In the genomic region with DNA sequence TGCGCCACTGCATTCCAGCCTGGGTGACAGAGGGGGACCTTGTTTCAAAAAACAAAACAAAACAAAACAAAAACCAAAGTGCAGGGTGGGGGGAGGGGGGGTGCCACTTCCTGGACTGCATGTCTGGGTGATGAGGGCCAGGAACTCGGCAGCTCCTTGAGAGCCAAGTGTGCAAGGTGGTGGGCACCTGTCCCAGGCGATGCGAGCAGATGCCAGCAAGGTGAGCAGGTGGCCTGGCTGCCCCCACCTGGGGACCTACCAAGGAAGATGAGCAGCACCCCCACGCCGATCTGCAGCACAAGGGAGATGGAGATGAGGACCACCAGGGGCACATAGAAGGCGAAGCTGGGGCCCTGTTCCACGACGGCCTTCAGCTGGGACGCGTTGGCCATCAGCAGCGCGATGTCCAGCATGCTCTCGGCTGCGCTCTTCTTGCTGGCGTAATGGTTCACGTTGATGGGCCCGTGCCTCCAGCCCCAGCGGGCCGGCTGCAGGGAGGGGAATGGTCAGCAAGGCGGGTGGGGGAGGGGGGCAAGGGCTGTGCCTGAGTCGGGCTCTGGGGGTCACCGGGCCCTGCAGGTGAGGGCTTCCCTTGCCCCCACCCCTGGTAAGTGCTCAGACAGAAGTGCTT, we compare ENCODE assay signal across 10 cellular contexts. TPM values are rescaled to one million over a fixed set of nuclear protein-coding genes. Genes with fewer than 3 reads are reported as not detected.
DNase-seq lines count a peak whose midpoint lies in the region; ATAC-seq and TF ChIP-seq lines count a peak whose summit lies in the region.
"Had no signal": no experiment of that assay in that cellular context is flagged by ENCODE, and none has a peak within 500 bp of the region (broad histone marks: within the 10 kb centered on the region; RNA-seq: fewer than 3 reads in every experiment).

No MANE protein-coding gene starts in this region.

- peaks cover 17% of the 10 kb centered on the region for H3K4me1 Mint-ChIP-seq in WTC11

- no peaks in the 10 kb centered on the region for H3K27me3 Mint-ChIP-seq in WTC11 (ENCODE audit: low read depth)

- intact Hi-C loops in right cardiac atrium (cut with DNase I): no loop called here
- intact Hi-C loops in sciatic nerve (cut with DNase I): no loop called here

- CTCF ChIA-PET in WTC11 (lab: Charles Lee): interaction anchor here (1.1 to 2.6 kb wide), 6 partner anchors 11 to 68 kb away, joined by 3 to 17 read pairs (median 7); no protein-coding TSS in a partner anchor

- H3K27me3 ChIP-seq in right cardiac atrium (ENCODE audit: control insufficient read depth, insufficient read depth): no peaks in the 10 kb centered on the region

- no peak overlapping the region for H3K27ac Mint-ChIP-seq in WTC11

- ATAC-seq in WTC11 (no peak), right cardiac atrium (no peak), sciatic nerve (no peak), GM21528 (IDR thresholded peaks at IDR 0.05; ENCODE audit: low FRiP score, unreplicated experiment) (no peak)

- POLR2A ChIA-PET in WTC11 (lab: Charles Lee): no interaction called here

- WGBS in right cardiac atrium: 83% methylated on average over 23 of the region's 23 CpGs

- no peaks in the 10 kb centered on the region for H3K9me3 ChIP-seq in right cardiac atrium (ENCODE audit: control insufficient read depth, low read length)

- peaks cover 8% of the 10 kb centered on the region for H3K4me1 ChIP-seq in right cardiac atrium (ENCODE audit: control insufficient read depth, insufficient read depth, low read length)

- in situ Hi-C loops in G401 (cut with HindIII; ENCODE audit: low sequenced_read_pairs): no loop called here

- no peak overlapping the region for H3K4me3 ChIP-seq in right cardiac atrium (ENCODE audit: low read length)

- DNase-seq in G401 (ENCODE audit: low spot score) (peak; percentile 58), WTC11 (ENCODE audit: low spot score) (no peak), right cardiac atrium (peak in 2 of 3 donors; percentile 43 to 61), sciatic nerve (ENCODE audit: low spot score) (peak; percentile 66), NCI-H510A treated with DMSO at 0.1 percent for 48 hours (lab: John Stamatoyannopoulos, UW) (no peak)
- no peak for DNase-seq in NK-92 treated with Interleukin-12 subunit alpha and Interleukin-12 subunit beta, amount 100 ng/mL, for 24 hours (lab: John Stamatoyannopoulos, UW)
- no peak for DNase-seq in activated CD4-positive, alpha-beta T cell treated with anti-CD3 and anti-CD28 coated beads for 4 hours

- peaks cover 7% of the 10 kb centered on the region for H3K36me3 Mint-ChIP-seq in WTC11

- H3K9me3 Mint-ChIP-seq in WTC11: no peaks in the 10 kb centered on the region

- H3K27ac ChIP-seq in right cardiac atrium (ENCODE audit: low read length): no peak overlapping the region
- H3K27ac ChIP-seq: WERI-Rb-1 had no signal

- no peak for TF ChIP-seq CTCF in WTC11 (IDR thresholded peaks at IDR 0.05)

- H3K4me3 Mint-ChIP-seq in WTC11: no peak overlapping the region

TF ChIP-seq in WTC11, 78 proteins besides CTCF, POLR2A, EP300 and RAD21:
- TF ChIP-seq FOXP1 (CRISPR knock-in tag; IDR thresholded peaks at IDR 0.05; ENCODE audit: borderline replicate concordance): peak; percentile 18; the same call in 1 of the 2 replicates
- no peak for TF ChIP-seq NR3C1 (CRISPR knock-in tag; conservative IDR thresholded peaks at IDR 0.05; ENCODE audit: low read depth)
- TF ChIP-seq, protein P1, sequence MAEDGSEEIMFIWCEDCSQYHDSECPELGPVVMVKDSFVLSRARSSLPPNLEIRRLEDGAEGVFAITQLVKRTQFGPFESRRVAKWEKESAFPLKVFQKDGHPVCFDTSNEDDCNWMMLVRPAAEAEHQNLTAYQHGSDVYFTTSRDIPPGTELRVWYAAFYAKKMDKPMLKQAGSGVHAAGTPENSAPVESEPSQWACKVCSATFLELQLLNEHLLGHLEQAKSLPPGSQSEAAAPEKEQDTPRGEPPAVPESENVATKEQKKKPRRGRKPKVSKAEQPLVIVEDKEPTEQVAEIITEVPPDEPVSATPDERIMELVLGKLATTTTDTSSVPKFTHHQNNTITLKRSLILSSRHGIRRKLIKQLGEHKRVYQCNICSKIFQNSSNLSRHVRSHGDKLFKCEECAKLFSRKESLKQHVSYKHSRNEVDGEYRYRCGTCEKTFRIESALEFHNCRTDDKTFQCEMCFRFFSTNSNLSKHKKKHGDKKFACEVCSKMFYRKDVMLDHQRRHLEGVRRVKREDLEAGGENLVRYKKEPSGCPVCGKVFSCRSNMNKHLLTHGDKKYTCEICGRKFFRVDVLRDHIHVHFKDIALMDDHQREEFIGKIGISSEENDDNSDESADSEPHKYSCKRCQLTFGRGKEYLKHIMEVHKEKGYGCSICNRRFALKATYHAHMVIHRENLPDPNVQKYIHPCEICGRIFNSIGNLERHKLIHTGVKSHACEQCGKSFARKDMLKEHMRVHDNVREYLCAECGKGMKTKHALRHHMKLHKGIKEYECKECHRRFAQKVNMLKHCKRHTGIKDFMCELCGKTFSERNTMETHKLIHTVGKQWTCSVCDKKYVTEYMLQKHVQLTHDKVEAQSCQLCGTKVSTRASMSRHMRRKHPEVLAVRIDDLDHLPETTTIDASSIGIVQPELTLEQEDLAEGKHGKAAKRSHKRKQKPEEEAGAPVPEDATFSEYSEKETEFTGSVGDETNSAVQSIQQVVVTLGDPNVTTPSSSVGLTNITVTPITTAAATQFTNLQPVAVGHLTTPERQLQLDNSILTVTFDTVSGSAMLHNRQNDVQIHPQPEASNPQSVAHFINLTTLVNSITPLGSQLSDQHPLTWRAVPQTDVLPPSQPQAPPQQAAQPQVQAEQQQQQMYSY (CRISPR knock-in tag; IDR thresholded peaks at IDR 0.05): 0 out of 2 replicates have a peak, but pooled peaks have one; percentile 6
- 0 out of 2 replicates have a peak, but pooled peaks have one; percentile 40 for TF ChIP-seq RELA (CRISPR knock-in tag; IDR thresholded peaks at IDR 0.05; ENCODE audit: borderline replicate concordance)

RNA-seq across cellular contexts. Expression of a gene that starts 7.8 kb away (rescaled TPM):
- total RNA-seq in G401 (2014; rRNA removed; shearing (Covaris generic)): 25.6 and 28.4 TPM in 2 replicates
- 35.6 to 41.3 TPM (median 37.7 TPM) in 3 replicates for total RNA-seq in WTC11 (2021)
- total RNA-seq in right cardiac atrium: 10 to 100 TPM; 42.9 to 68.4 (median 62.7) TPM
- polyA plus RNA-seq in right cardiac atrium: 96.2 TPM
- 53.5 TPM for total RNA-seq in sciatic nerve

RNA-seq across cellular contexts. Expression of a gene that starts 30.2 kb away (rescaled TPM):
- total RNA-seq in G401 (2014; rRNA removed; shearing (Covaris generic)): 31.4 and 36.7 TPM in 2 replicates
- total RNA-seq in WTC11 (2021): 30.0 to 34.5 TPM (median 32.8 TPM) in 3 replicates
- 10 to 100 TPM; 17.7 to 26.6 (median 22.5) TPM for total RNA-seq in right cardiac atrium
- polyA plus RNA-seq in right cardiac atrium: 30.3 TPM
- 36.6 TPM for total RNA-seq in sciatic nerve

RNA-seq across cellular contexts. Expression of a gene that starts 57.7 kb away (rescaled TPM):
- 5.8 and 8.9 TPM in 2 replicates for total RNA-seq in G401 (2014; rRNA removed; shearing (Covaris generic))
- total RNA-seq in WTC11 (2021): 113 to 121 TPM (median 120 TPM) in 3 replicates
- total RNA-seq in right cardiac atrium: 100 to 1,000 TPM; 217 to 322 (median 278) TPM
- 167 TPM for polyA plus RNA-seq in right cardiac atrium
- 6.6 TPM for total RNA-seq in sciatic nerve
- total RNA-seq: renal cortical epithelial cell had no signal

Comparison
In these comparisons a context has a peak if more than half of its experiments do, and no peak if none do; other contexts are left out.
1. DNase-seq: peak in G401 (single experiment), right cardiac atrium (2 of 3) and sciatic nerve (single experiment); none in WTC11 (single experiment), NK-92 treated with Interleukin-12 subunit alpha and Interleukin-12 subunit beta, amount 100 ng/mL, for 24 hours (single experiment), NCI-H510A treated with DMSO at 0.1 percent for 48 hours (single experiment) and activated CD4-positive, alpha-beta T cell treated with anti-CD3 and anti-CD28 coated beads for 4 hours (0 of 2).
2. RNA of a gene that starts 57.7 kb away (total RNA-seq): 217 to 322 TPM in right cardiac atrium and 113 to 121 TPM in WTC11; 5.8 to 8.9 TPM in G401 and 6.6 TPM in sciatic nerve (single experiment); every median in the first group is over 10 times any median in the second.